In genomic region chr15:42736178-42736792, GRCh38 we compare ENCODE assay signal across 8 cellular contexts. TPM values are rescaled to one million over a fixed set of nuclear protein-coding genes. Genes with fewer than 3 reads are reported as not detected.
DNase-seq lines count a peak whose midpoint lies in the region; ATAC-seq and TF ChIP-seq lines count a peak whose summit lies in the region.

No MANE protein-coding gene starts in this region.

- H3K36me3 ChIP-seq in SJSA1 (peaks cover 56% of the 10 kb centered on the region), duodenal mucosa (ENCODE audit: control insufficient read depth in 1 of 2, insufficient read depth in 2 of 2, low read length in 2 of 2) (peaks cover 20 to 38% of the 10 kb centered on the region in 2 donors), urinary bladder (ENCODE audit: insufficient read depth) (peaks cover 4% of the 10 kb centered on the region)

- ATAC-seq in HG02763 (IDR thresholded peaks at IDR 0.05; ENCODE audit: unreplicated experiment) = peak; percentile 25

- H3K9me3 Mint-ChIP-seq in mesothelial cell of epicardium = no peaks in the 10 kb centered on the region

- peak overlapping the region; percentile 97 for H3K4me3 ChIP-seq in SJSA1
- peak overlapping the region; percentile 83 to 93 for H3K4me3 ChIP-seq in duodenal mucosa (ENCODE audit: low read depth in 1 of 2, low read length in 2 of 2)
- peak overlapping the region; percentile 86 for H3K4me3 ChIP-seq in urinary bladder (ENCODE audit: low read depth, low read length)

- no peaks in the 10 kb centered on the region for H3K27me3 ChIP-seq in SJSA1 (replicated peaks)
- no peaks in the 10 kb centered on the region for H3K27me3 ChIP-seq in duodenal mucosa (ENCODE audit: control insufficient read depth in 1 of 2, insufficient read depth in 2 of 2, low read length in 2 of 2)

- H3K27ac Mint-ChIP-seq in mesothelial cell of epicardium = peak overlapping the region; percentile 39

- 1% methylated on average over 55 of the region's 55 CpGs for WGBS in urinary bladder

- peak overlapping the region; percentile 76 for H3K4me3 Mint-ChIP-seq in mesothelial cell of epicardium

- TF ChIP-seq CTCF in mesothelial cell of epicardium (IDR thresholded peaks at IDR 0.05; ENCODE audit: unreplicated experiment) = no peak

- H3K4me1 ChIP-seq in SJSA1 (replicated peaks) (peaks cover 22% of the 10 kb centered on the region), duodenal mucosa (ENCODE audit: control insufficient read depth in 1 of 2, insufficient read depth in 2 of 2, low read length in 2 of 2) (peaks cover 7 to 9% of the 10 kb centered on the region in 2 donors), urinary bladder (ENCODE audit: insufficient read depth) (peaks cover 1% of the 10 kb centered on the region)

- peak overlapping the region; percentile 74 to 87 for H3K9ac ChIP-seq in duodenal mucosa (ENCODE audit: low read depth in 1 of 2, low read length in 2 of 2)

- DNase-seq in NCI-H748 (lab: John Stamatoyannopoulos, UW; ENCODE audit: unreplicated experiment) (peak; percentile 38), NCI-H748 treated with DMSO at 0.1 percent for 48 hours (lab: John Stamatoyannopoulos, UW) (no peak), SJSA1 (ENCODE audit: low read depth in 1 of 2, low spot score in 2 of 2) (peak in 1 of 2 experiments; percentile 31), mesothelial cell of epicardium (ENCODE audit: low spot score in 2 of 2, unreplicated experiment in 2 of 2) (peak in 1 of 2 experiments; percentile 58), mucosa of gallbladder (ENCODE audit: low spot score) (no peak)

- H3K27me3 Mint-ChIP-seq in mesothelial cell of epicardium (ENCODE audit: low read depth) = no peaks in the 10 kb centered on the region

- peak overlapping the region; percentile 85; the same call in 1 of the 2 replicates for H3K27ac ChIP-seq in SJSA1
- peak overlapping the region; percentile 64 for H3K27ac ChIP-seq in duodenal mucosa (ENCODE audit: low read depth, low read length)
- H3K27ac ChIP-seq in urinary bladder (ENCODE audit: low read depth) = peak overlapping the region; percentile 62

- peaks cover 19% of the 10 kb centered on the region for H3K36me3 Mint-ChIP-seq in mesothelial cell of epicardium

- H3K9me3 ChIP-seq in SJSA1 (replicated peaks) = 0 out of 2 replicates have a peak, but pooled peaks cover 2% of the 10 kb centered on the region
- H3K9me3 ChIP-seq in duodenal mucosa (ENCODE audit: control insufficient read depth in 1 of 2, low read length in 2 of 2) = no peaks in the 10 kb centered on the region

- peaks cover 17% of the 10 kb centered on the region for H3K4me1 Mint-ChIP-seq in mesothelial cell of epicardium

RNA-seq across cellular contexts. Expression of gene CDAN1, which starts 0.6 kb away (rescaled TPM):
- 13.0 and 15.9 TPM in 2 replicates for total RNA-seq in SJSA1 (2014; rRNA removed; shearing (Covaris generic))
- 32.8 to 39.6 TPM (median 36.8 TPM) in 3 replicates for total RNA-seq in mesothelial cell of epicardium
- 8.2 TPM for total RNA-seq in urinary bladder
- polyA plus RNA-seq in urinary bladder = 10.4 TPM
- total RNA-seq in mucosa of gallbladder = 23.9 TPM
